8 cellular contexts compared by ENCODE assay signal in genomic region chr4:140252144-140252741, GRCh38.
A peak's percentile ranks its signal among the peaks of the same experiment; 100 is the strongest.
DNase-seq lines count a peak whose midpoint lies in the region; ATAC-seq and TF ChIP-seq lines count a peak whose summit lies in the region.

No MANE protein-coding gene starts in this region.

- H3K79me2 ChIP-seq in PC-9 (ENCODE audit: low read depth): no peaks in the 10 kb centered on the region

- peak overlapping the region; percentile 77 for H3K4me2 ChIP-seq in PC-9

- ATAC-seq in HG03469 (IDR thresholded peaks at IDR 0.05; ENCODE audit: unreplicated experiment) (no peak), HG02970 (IDR thresholded peaks at IDR 0.05; ENCODE audit: low FRiP score, unreplicated experiment) (no peak)

- H3K4me1 ChIP-seq in BE2C (peaks cover 40% of the 10 kb centered on the region), PC-9 (replicated peaks; ENCODE audit: insufficient read depth) (peaks cover 62% of the 10 kb centered on the region), ectodermal cell (ENCODE audit: control insufficient read depth, insufficient read depth, low read length) (peaks cover 24% of the 10 kb centered on the region), mucosa of stomach (ENCODE audit: control insufficient read depth, insufficient read depth, low read length) (peaks cover 15% of the 10 kb centered on the region)

- H3K9me3 ChIP-seq in BE2C (no peaks in the 10 kb centered on the region), PC-9 (ENCODE audit: insufficient read depth, low read depth) (no peaks in the 10 kb centered on the region), ectodermal cell (ENCODE audit: control insufficient read depth, low read length) (no peaks in the 10 kb centered on the region), mucosa of stomach (ENCODE audit: control insufficient read depth, low read length) (no peaks in the 10 kb centered on the region)

- POLR2A ChIA-PET in PC-9 (lab: Charles Lee; ENCODE audit: unreplicated experiment): interaction anchor here (0.5 to 0.7 kb wide), 4 partner anchors 97 to 206 kb away, joined by 3 to 9 read pairs (median 3); no protein-coding TSS in a partner anchor

- peak overlapping the region; percentile 77 for H3K9ac ChIP-seq in mucosa of stomach (ENCODE audit: low read length)

- no peaks in the 10 kb centered on the region for H3K9me2 ChIP-seq in PC-9 (ENCODE audit: insufficient read depth)

- CTCF ChIA-PET in PC-9 (lab: Charles Lee): interaction anchor here (1.1 kb wide), 1 partner anchor 115 kb away, joined by 3 read pairs; no protein-coding TSS in a partner anchor

- TF ChIP-seq CTCF in BE2C (IDR thresholded peaks at IDR 0.05; ENCODE audit: low read depth, low read length) (no peak; the same call in 1 of the 2 replicates), HFF-Myc (IDR thresholded peaks at IDR 0.05; ENCODE audit: low read depth, low read length, missing control alignments) (no peak), PC-9 (conservative IDR thresholded peaks at IDR 0.05) (no peak)

- WGBS in ectodermal cell, 2 experiments: 20% methylated on average over 19 of the region's 19 CpGs

- intact Hi-C loops in PC-9 (cut with micrococcal nuclease; ENCODE audit: unreplicated experiment): loop anchor here (1.0 to 10.0 kb wide), 6 partner anchors 100 to 649 kb away; no protein-coding TSS in a partner anchor

- H3K4me3 ChIP-seq in BE2C (ENCODE audit: low read depth, low read length): peak overlapping the region; percentile 43
- H3K4me3 ChIP-seq in HFF-Myc (replicated peaks; ENCODE audit: low read depth, low read length): peak overlapping the region; percentile 39
- peak overlapping the region; percentile 59; the same call in 1 of the 2 replicates for H3K4me3 ChIP-seq in PC-9
- H3K4me3 ChIP-seq in ectodermal cell (ENCODE audit: insufficient read depth, low read depth, low read length): peak overlapping the region; percentile 34
- H3K4me3 ChIP-seq in mucosa of stomach (ENCODE audit: low read length): no peak overlapping the region

- no peaks in the 10 kb centered on the region for H3K27me3 ChIP-seq in BE2C
- H3K27me3 ChIP-seq in PC-9 (ENCODE audit: insufficient read depth, low read depth): no peaks in the 10 kb centered on the region
- peaks cover 4% of the 10 kb centered on the region for H3K27me3 ChIP-seq in ectodermal cell (ENCODE audit: control insufficient read depth, insufficient read depth, low read length, poor library complexity, severe bottlenecking)
- H3K27me3 ChIP-seq in mucosa of stomach (ENCODE audit: control insufficient read depth, insufficient read depth, low read length): no peaks in the 10 kb centered on the region

- H3K27ac ChIP-seq in PC-9 (peak overlapping the region; percentile 73), ectodermal cell (ENCODE audit: insufficient read depth, low read depth, low read length, poor library complexity, severe bottlenecking) (no peak overlapping the region)

- H3F3A ChIP-seq in PC-9 (ENCODE audit: insufficient read depth, low read depth): peaks cover 15% of the 10 kb centered on the region; the same call in 1 of the 2 replicates

- no peaks in the 10 kb centered on the region for H4K20me1 ChIP-seq in PC-9 (ENCODE audit: insufficient read depth)

- H2AFZ ChIP-seq in PC-9: peak overlapping the region; percentile 74; the same call in 1 of the 2 replicates

- BruUV-seq in PC-9 (replicated peaks; lab: Mats Ljungman, UMichigan): TSS peak; percentile 43

- no peaks in the 10 kb centered on the region for H3K36me3 ChIP-seq in BE2C
- H3K36me3 ChIP-seq in PC-9 (ENCODE audit: low read depth): no peaks in the 10 kb centered on the region
- no peaks in the 10 kb centered on the region for H3K36me3 ChIP-seq in ectodermal cell (ENCODE audit: control insufficient read depth, insufficient read depth, low read length)
- H3K36me3 ChIP-seq in mucosa of stomach (ENCODE audit: control insufficient read depth, insufficient read depth, low read length): no peaks in the 10 kb centered on the region

- DNase-seq in BE2C (peak; percentile 83), HFF-Myc (ENCODE audit: extremely low read depth, low read depth) (no peak), PC-9 (no peak), HCEC 1CT (no peak)
